In the genomic region with DNA sequence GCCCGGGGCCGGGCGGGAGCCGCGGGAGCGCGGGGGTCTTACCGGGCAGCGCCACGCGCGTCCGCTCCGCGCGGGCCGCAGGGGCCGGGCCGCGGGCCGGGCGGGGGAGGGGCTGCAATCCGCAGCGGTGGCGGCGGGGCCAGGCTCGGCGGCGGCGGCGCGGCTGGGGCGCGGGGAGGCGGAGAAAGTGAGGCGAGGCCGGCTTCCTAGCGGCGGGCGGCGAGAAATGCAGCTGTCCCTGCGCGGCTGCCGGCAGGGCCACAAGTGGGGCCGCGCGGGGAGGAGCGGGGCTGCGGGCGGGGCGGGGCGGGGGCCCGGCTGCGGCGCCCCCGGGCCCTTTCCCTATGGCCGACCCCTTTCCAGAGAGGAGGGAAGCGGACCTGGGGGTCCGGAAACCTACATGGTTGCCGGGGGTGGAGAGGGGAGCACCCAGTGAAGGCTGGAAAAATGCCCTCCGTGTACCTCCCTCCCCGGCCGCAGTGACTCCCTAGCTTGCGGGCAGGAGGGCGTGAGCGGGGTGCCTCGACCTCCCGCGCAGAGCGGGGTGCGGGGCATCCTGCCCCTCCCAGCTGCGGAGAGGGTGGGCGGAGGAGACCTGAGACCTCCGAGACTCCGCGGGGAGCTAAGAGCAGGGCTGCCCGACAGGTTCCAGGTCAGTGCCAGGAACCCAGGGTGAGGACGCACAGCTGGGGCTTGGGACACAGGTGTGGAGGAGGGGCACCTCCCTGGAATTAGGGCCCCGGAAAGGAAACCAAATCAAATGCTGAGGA, we compare ENCODE assay signal across 8 cellular contexts. TPM values are rescaled to one million over a fixed set of nuclear protein-coding genes. Genes with fewer than 3 reads are reported as not detected.
DNase-seq lines count a peak whose midpoint lies in the region; ATAC-seq and TF ChIP-seq lines count a peak whose summit lies in the region.

Gene CUEDC1, minus strand, starts transcription at position 230 of the 770 bp plus-strand sequence. CDS start 69,848 bp downstream, outside the sequence.

- H3K27me3 ChIP-seq in CD4-positive, alpha-beta T cell (ENCODE audit: control insufficient read depth, insufficient read depth, low read length), result peaks cover 13% of the 10 kb centered on the region
- H3K27me3 ChIP-seq in H9 (ENCODE audit: insufficient read depth, low read length) (peaks cover 6% of the 10 kb centered on the region), endocrine pancreas (ENCODE audit: control insufficient read depth, insufficient read depth, low read length) (no peaks in the 10 kb centered on the region)

- H2BK20ac ChIP-seq in H9 (ENCODE audit: low read depth, low read length, poor library complexity, severe bottlenecking), result no peak within 1 kb of the TSS

- peaks cover 40% of the 10 kb centered on the region for H3K27me3 Mint-ChIP-seq in CD4-positive, alpha-beta T cell
- peaks cover 55% of the 10 kb centered on the region for H3K27me3 Mint-ChIP-seq in H9 (ENCODE audit: low read depth)
- peaks cover 58% of the 10 kb centered on the region for H3K27me3 Mint-ChIP-seq in activated CD8-positive, alpha-beta memory T cell treated with anti-CD3 and anti-CD28 coated beads, Interleukin-2, amount 10 ng/mL, durations not matched to agents 7 days and 5 days

- no peaks in the 10 kb centered on the region for H3K79me1 ChIP-seq in H9 (ENCODE audit: insufficient read depth, low read depth, low read length, poor library complexity, severe bottlenecking)

- peak; percentile 82 for ATAC-seq in CD4-positive, alpha-beta T cell (ENCODE audit: poor library complexity)
- ATAC-seq in activated CD8-positive, alpha-beta memory T cell treated with anti-CD3 and anti-CD28 coated beads, Interleukin-2, amount 10 ng/mL, durations not matched to agents 7 days and 5 days, result peak; percentile 74

- no peaks in the 10 kb centered on the region for H3K79me2 ChIP-seq in H9 (ENCODE audit: insufficient read depth, low read length)

- H3K36me3 Mint-ChIP-seq in CD4-positive, alpha-beta T cell (ENCODE audit: low read depth), result no peaks in the 10 kb centered on the region
- H3K36me3 Mint-ChIP-seq in H9 (ENCODE audit: insufficient read depth in 1 of 3, low read depth in 3 of 3), result 0 out of 7 replicates have a peak, but pooled peaks cover 0 to 3% (median 0%) of the 10 kb centered on the region in 3 experiments
- no peaks in the 10 kb centered on the region for H3K36me3 Mint-ChIP-seq in activated CD8-positive, alpha-beta memory T cell treated with anti-CD3 and anti-CD28 coated beads, Interleukin-2, amount 10 ng/mL, durations not matched to agents 7 days and 5 days

- no peak for TF ChIP-seq CTCF in CD4-positive, alpha-beta T cell (IDR thresholded peaks at IDR 0.05)
- peak; percentile 44; the same call in 2 of the 3 replicates for TF ChIP-seq CTCF in H9 (conservative IDR thresholded peaks at IDR 0.05)

- peak within 1 kb of the TSS; percentile 63 for H3K4me2 ChIP-seq in H9 (ENCODE audit: insufficient read depth, insufficient read length, low read length)

- H3T11ph ChIP-seq in H9 (ENCODE audit: low read length), result no peak within 1 kb of the TSS

- H3K14ac ChIP-seq in H9 (ENCODE audit: insufficient read depth, low read length), result peak within 1 kb of the TSS; percentile 61; the same call in 1 of the 2 replicates

- H4K20me1 ChIP-seq in H9 (ENCODE audit: control insufficient read depth, insufficient read depth, insufficient read length), result no peaks in the 10 kb centered on the region

- H3K4ac ChIP-seq in H9 (ENCODE audit: low read depth, low read length), result no peak within 1 kb of the TSS

- H3K18ac ChIP-seq in H9 (ENCODE audit: insufficient read length, low read depth, low read length), result no peak within 1 kb of the TSS

- H3K27ac ChIP-seq in CD4-positive, alpha-beta T cell (ENCODE audit: low read depth, low read length), result no peak within 1 kb of the TSS
- no peak within 1 kb of the TSS for H3K27ac ChIP-seq in H9 (ENCODE audit: insufficient read length, low read depth, low read length)

- no peak within 1 kb of the TSS for H2BK120ac ChIP-seq in H9 (ENCODE audit: low read depth, low read length, poor library complexity, severe bottlenecking)

- H4K91ac ChIP-seq in H9 (ENCODE audit: insufficient read length, low read depth, low read length), result no peak within 1 kb of the TSS

- H3K27ac Mint-ChIP-seq in CD4-positive, alpha-beta T cell, result no peak within 1 kb of the TSS
- H3K27ac Mint-ChIP-seq in H9, result peak within 1 kb of the TSS in 1 of 3 experiments; percentile 21; a peak in 3 of 7 replicates
- H3K27ac Mint-ChIP-seq in activated CD8-positive, alpha-beta memory T cell treated with anti-CD3 and anti-CD28 coated beads, Interleukin-2, amount 10 ng/mL, durations not matched to agents 7 days and 5 days, result no peak within 1 kb of the TSS

- no peak within 1 kb of the TSS for H2BK15ac ChIP-seq in H9 (ENCODE audit: low read depth, low read length)

- H3K4me1 ChIP-seq in H9 (ENCODE audit: insufficient read depth, low read length) (no peaks in the 10 kb centered on the region; the same call in 1 of the 2 replicates), endocrine pancreas (ENCODE audit: control insufficient read depth, insufficient read depth, low read length) (peaks cover 3% of the 10 kb centered on the region)

- H3K4me1 Mint-ChIP-seq in CD4-positive, alpha-beta T cell (ENCODE audit: low read depth), result peaks cover 25% of the 10 kb centered on the region
- H3K4me1 Mint-ChIP-seq in H9, result peaks cover 44 to 49% of the 10 kb centered on the region in 2 experiments
- H3K4me1 Mint-ChIP-seq in activated CD8-positive, alpha-beta memory T cell treated with anti-CD3 and anti-CD28 coated beads, Interleukin-2, amount 10 ng/mL, durations not matched to agents 7 days and 5 days, result peaks cover 34% of the 10 kb centered on the region

- H3K56ac ChIP-seq in H9 (ENCODE audit: insufficient read length, low read depth, low read length), result no peak within 1 kb of the TSS

- H2AK5ac ChIP-seq in H9 (ENCODE audit: insufficient read length, low read length), result no peak within 1 kb of the TSS

- intact Hi-C loops in CD4-positive, alpha-beta T cell (cut with DNase I, micrococcal nuclease), result no loop called here

- H3K9ac ChIP-seq in H9 (ENCODE audit: extremely low read depth, insufficient read length, low read length) (no peak within 1 kb of the TSS), endocrine pancreas (ENCODE audit: control insufficient read depth, insufficient read depth, low read length) (peak within 1 kb of the TSS; percentile 89)

- peak within 1 kb of the TSS; percentile 86 for H3K4me3 Mint-ChIP-seq in CD4-positive, alpha-beta T cell
- H3K4me3 Mint-ChIP-seq in H9, result peak within 1 kb of the TSS; percentile 65 to 83
- H3K4me3 Mint-ChIP-seq in activated CD8-positive, alpha-beta memory T cell treated with anti-CD3 and anti-CD28 coated beads, Interleukin-2, amount 10 ng/mL, durations not matched to agents 7 days and 5 days, result peak within 1 kb of the TSS; percentile 34

- H3K36me3 ChIP-seq in endocrine pancreas (ENCODE audit: control insufficient read depth, insufficient read depth, low read length), result no peaks in the 10 kb centered on the region

- no peak within 1 kb of the TSS for H2BK5ac ChIP-seq in H9 (ENCODE audit: insufficient read length, low read length)

- POLR2A ChIA-PET in CD4-positive, alpha-beta T cell (lab: Charles Lee), result interaction anchor here (0.5 to 2.4 kb wide), 10 partner anchors 8 to 1663 kb away, joined by 3 to 12 read pairs (median 4); partner anchors contain the start of genes MRPS23, SRSF1 and VEZF1

- H3K9me3 ChIP-seq in CD4-positive, alpha-beta T cell (ENCODE audit: control insufficient read depth, low read length), result no peaks in the 10 kb centered on the region
- no peaks in the 10 kb centered on the region for H3K9me3 ChIP-seq in H9 (ENCODE audit: control insufficient read depth, low read depth, low read length)
- no peaks in the 10 kb centered on the region for H3K9me3 ChIP-seq in endocrine pancreas (ENCODE audit: control insufficient read depth, low read length)

- WGBS in H9 (ENCODE audit: extremely low coverage, insufficient read length, low lambda C conversion rate), result no CpG with 5 or more reads among the region's 79 CpGs

- DNase-seq in CD4-positive, alpha-beta T cell, result peak; percentile 38 to 73 (median 54)
- DNase-seq in H9 (peak; percentile 66), NCI-H510A (lab: John Stamatoyannopoulos, UW) (peak; percentile 54), mesenteric fat pad (ENCODE audit: low spot score) (peak; percentile 95), DMS79 (lab: John Stamatoyannopoulos, UW) (no peak)
- DNase-seq in activated CD8-positive, alpha-beta memory T cell treated with anti-CD3 and anti-CD28 coated beads, Interleukin-2, amount 10 ng/mL, durations not matched to agents 7 days and 5 days, result peak; percentile 64
- DNase-seq in stimulated activated CD8-positive, alpha-beta memory T cell treated with anti-CD3 and anti-CD28 coated beads, Interleukin-15, amount 100 ng/mL, for 1 hour (ENCODE audit: low read depth), result peak; percentile 11

- H3K9me3 Mint-ChIP-seq in CD4-positive, alpha-beta T cell, result no peaks in the 10 kb centered on the region
- peaks cover 0 to 2% of the 10 kb centered on the region in 2 experiments; a peak in 1 of 5 replicates for H3K9me3 Mint-ChIP-seq in H9
- H3K9me3 Mint-ChIP-seq in activated CD8-positive, alpha-beta memory T cell treated with anti-CD3 and anti-CD28 coated beads, Interleukin-2, amount 10 ng/mL, durations not matched to agents 7 days and 5 days (ENCODE audit: low read depth), result no peaks in the 10 kb centered on the region

- H3K23ac ChIP-seq in H9 (ENCODE audit: insufficient read length, low read depth, low read length), result no peak within 1 kb of the TSS

- no peak within 1 kb of the TSS for H4K5ac ChIP-seq in H9 (ENCODE audit: insufficient read length, low read depth, low read length)

- peak within 1 kb of the TSS; percentile 64 for H3K4me3 ChIP-seq in endocrine pancreas (ENCODE audit: control insufficient read depth, insufficient read depth, low read length)

- CTCF ChIA-PET in CD4-positive, alpha-beta T cell (lab: Charles Lee), result interaction anchor here (0.9 to 2.5 kb wide), 5 partner anchors 26 to 42 kb away, joined by 3 to 5 read pairs (median 3); partner anchors contain the start of gene VEZF1
- CTCF ChIA-PET in activated CD8-positive, alpha-beta memory T cell treated with anti-CD3 and anti-CD28 coated beads, Interleukin-2, amount 10 ng/mL, durations not matched to agents 7 days and 5 days (lab: Charles Lee), result interaction anchor here (0.7 to 2.8 kb wide), 9 partner anchors 8 to 157 kb away, joined by 3 to 13 read pairs (median 3); no protein-coding TSS in a partner anchor

- H3K23me2 ChIP-seq in H9 (ENCODE audit: insufficient read length, low read depth, low read length, poor library complexity, severe bottlenecking), result peaks cover 22% of the 10 kb centered on the region

- H2BK12ac ChIP-seq in H9 (ENCODE audit: insufficient read length, low read depth, low read length), result no peak within 1 kb of the TSS

- H4K8ac ChIP-seq in H9 (replicated peaks; ENCODE audit: insufficient read length, low read depth, low read length), result no peak within 1 kb of the TSS

- H2AFZ ChIP-seq in H9 (ENCODE audit: low read length), result no peak within 1 kb of the TSS

RNA-seq across cellular contexts. Expression of gene CUEDC1, which starts in this region (rescaled TPM):
- total RNA-seq in CD4-positive, alpha-beta T cell, result 1 to 10 TPM in 1 of 2 experiments, under 1 TPM in 1; 0.41 to 1.0 TPM
- 6.5 and 7.3 TPM in 2 replicates for total RNA-seq in H9 (2021)
- total RNA-seq in activated CD8-positive, alpha-beta memory T cell treated with anti-CD3 and anti-CD28 coated beads, Interleukin-2, amount 10 ng/mL, durations not matched to agents 7 days and 5 days, result not detected
- 34.1 TPM for total RNA-seq in mesenteric fat pad

Comparison
In these comparisons a context has a peak if more than half of its experiments do, and no peak if none do; other contexts are left out.
1. Peak in DNase-seq and ATAC-seq in activated CD8-positive, alpha-beta memory T cell treated with anti-CD3 and anti-CD28 coated beads, Interleukin-2, amount 10 ng/mL, durations not matched to agents 7 days and 5 days; RNA of the gene not detected or under 1 TPM.
2. H3K4me3 Mint-ChIP-seq: peak in every context shown above with its lines; median percentile 86 in CD4-positive, alpha-beta T cell; 74 in H9; 34 in activated CD8-positive, alpha-beta memory T cell treated with anti-CD3 and anti-CD28 coated beads, Interleukin-2, amount 10 ng/mL, durations not matched to agents 7 days and 5 days.